Comparison of ENCODE assay signal across 9 cellular contexts in genomic region chr20:38433304-38433972, GRCh38. TPM values are rescaled to one million over a fixed set of nuclear protein-coding genes. Genes with fewer than 3 reads are reported as not detected.
A peak's percentile ranks its signal among the peaks of the same experiment; 100 is the strongest.
DNase-seq lines count a peak whose midpoint lies in the region; ATAC-seq and TF ChIP-seq lines count a peak whose summit lies in the region.
"Had no signal": no experiment of that assay in that cellular context is flagged by ENCODE, and none has a peak within 500 bp of the region (broad histone marks: within the 10 kb centered on the region; RNA-seq: fewer than 3 reads in every experiment).

No MANE protein-coding gene starts in this region.

- no peak for TF ChIP-seq CTCF in CD8-positive, alpha-beta T cell (IDR thresholded peaks at IDR 0.05)
- TF ChIP-seq CTCF in colonic mucosa (IDR thresholded peaks at IDR 0.05): no peak
- no peak for TF ChIP-seq CTCF in nephron (IDR thresholded peaks at IDR 0.05; ENCODE audit: unreplicated experiment in 3 of 3)

- peak overlapping the region; percentile 96 for H3K27ac Mint-ChIP-seq in CD8-positive, alpha-beta T cell
- peak overlapping the region; percentile 87 to 96 (median 95) for H3K27ac Mint-ChIP-seq in nephron

- H3K9ac ChIP-seq in colonic mucosa (ENCODE audit: low read depth in 2 of 2, low read length in 2 of 2): peak overlapping the region; percentile 89 to 90

- no peak overlapping the region for H3K27ac ChIP-seq in CD8-positive, alpha-beta T cell (ENCODE audit: low read depth, low read length)
- H3K27ac ChIP-seq in colonic mucosa: no peak overlapping the region

- H3K4me3 Mint-ChIP-seq in CD8-positive, alpha-beta T cell: peak overlapping the region; percentile 93
- peak overlapping the region; percentile 94 to 99 (median 97) for H3K4me3 Mint-ChIP-seq in nephron

- peaks cover 49% of the 10 kb centered on the region for H3K4me1 Mint-ChIP-seq in CD8-positive, alpha-beta T cell (ENCODE audit: low read depth)
- H3K4me1 Mint-ChIP-seq in nephron: peaks cover 24% of the 10 kb centered on the region

- H3K4me3 ChIP-seq in CD8-positive, alpha-beta T cell (ENCODE audit: low read depth, low read length): peak overlapping the region; percentile 76
- H3K4me3 ChIP-seq in MG63 (peak overlapping the region; percentile 76), colonic mucosa (peak overlapping the region; percentile 94)

- ATAC-seq in CD8-positive, alpha-beta T cell: no peak
- ATAC-seq in HG03565 (IDR thresholded peaks at IDR 0.05; ENCODE audit: unreplicated experiment) (no peak), GM21576 (IDR thresholded peaks at IDR 0.05; ENCODE audit: unreplicated experiment) (no peak)

- peaks cover 22% of the 10 kb centered on the region for H3K4me1 ChIP-seq in CD8-positive, alpha-beta T cell (ENCODE audit: insufficient read depth, low read length)
- H3K4me1 ChIP-seq in colonic mucosa: peaks cover 9% of the 10 kb centered on the region

- H3K9me3 Mint-ChIP-seq in CD8-positive, alpha-beta T cell: no peaks in the 10 kb centered on the region
- peaks cover 3% of the 10 kb centered on the region for H3K9me3 Mint-ChIP-seq in nephron

- POLR2A ChIA-PET in CD8-positive, alpha-beta T cell (lab: Charles Lee): interaction anchor here (1.5 to 3.7 kb wide), 3 partner anchors 7 to 39 kb away, joined by 3 to 75 read pairs (median 23); partner anchors contain the start of gene RALGAPB

- CTCF ChIA-PET in CD8-positive, alpha-beta T cell (lab: Charles Lee): interaction anchor here (2.0 to 2.7 kb wide), 2 partner anchors 13 to 376 kb away, joined by 5 to 66 read pairs; no protein-coding TSS in a partner anchor

- intact Hi-C loops in CD8-positive, alpha-beta T cell (cut with DNase I, micrococcal nuclease): loop anchor here in 1 of 2 experiments (10.0 kb wide), 3 partner anchors 321 to 1149 kb away; partner anchors contain the start of genes FAM83D and MANBAL
- intact Hi-C loops in colonic mucosa (cut with DNase I): no loop called here

- no peaks in the 10 kb centered on the region for H3K27me3 ChIP-seq in CD8-positive, alpha-beta T cell (ENCODE audit: insufficient read depth, low read length)
- no peaks in the 10 kb centered on the region for H3K27me3 ChIP-seq in MG63
- H3K27me3 ChIP-seq in colonic mucosa: no peaks in the 10 kb centered on the region
- H3K27me3 ChIP-seq: neutrophil had no signal

- peaks cover under 1% of the 10 kb centered on the region for H3K27me3 Mint-ChIP-seq in CD8-positive, alpha-beta T cell (ENCODE audit: low read depth)
- peaks cover 5% of the 10 kb centered on the region for H3K27me3 Mint-ChIP-seq in nephron (ENCODE audit: low read depth)

- peaks cover 58% of the 10 kb centered on the region for H3K36me3 Mint-ChIP-seq in CD8-positive, alpha-beta T cell
- H3K36me3 Mint-ChIP-seq in nephron (ENCODE audit: low read depth): peaks cover 55% of the 10 kb centered on the region

- peaks cover 36% of the 10 kb centered on the region for H3K36me3 ChIP-seq in CD8-positive, alpha-beta T cell (ENCODE audit: insufficient read depth, low read length)
- H3K36me3 ChIP-seq in MG63 (peaks cover 65% of the 10 kb centered on the region), colonic mucosa (peaks cover 3% of the 10 kb centered on the region)

- no peak for DNase-seq in CD8-positive, alpha-beta T cell
- no peak for DNase-seq in MG63
- DNase-seq in colonic mucosa: no peak
- no peak for DNase-seq in NCI-H2081 (lab: John Stamatoyannopoulos, UW)
- DNase-seq in effector CD4-positive, alpha-beta T cell: no peak

- H3K9me3 ChIP-seq in CD8-positive, alpha-beta T cell (ENCODE audit: low read length): no peaks in the 10 kb centered on the region
- H3K9me3 ChIP-seq in MG63 (no peaks in the 10 kb centered on the region), colonic mucosa (no peaks in the 10 kb centered on the region)
- H3K9me3 ChIP-seq: neutrophil had no signal

RNA-seq across cellular contexts. Expression of gene SNHG17, which starts 1.7 kb away (rescaled TPM):
- 100 to 1,000 TPM; 119 to 128 TPM for total RNA-seq in CD8-positive, alpha-beta T cell
- 9.5 and 38.6 TPM in 2 replicates for total RNA-seq in MG63 (2014; rRNA removed; shearing (Covaris generic); ENCODE audit: low replicate concordance)
- 10 to 100 TPM; 21.8 to 36.4 TPM for total RNA-seq in colonic mucosa

RNA-seq across cellular contexts. Expression of gene RALGAPB, which starts 39.2 kb away (rescaled TPM):
- total RNA-seq in CD8-positive, alpha-beta T cell: 10 to 100 TPM; 28.9 to 29.1 TPM
- total RNA-seq in MG63 (2014; rRNA removed; shearing (Covaris generic); ENCODE audit: low replicate concordance): 6.2 and 13.2 TPM in 2 replicates
- total RNA-seq in colonic mucosa: 10 to 100 TPM; 30.5 to 33.7 TPM
